Comparison of ENCODE assay signal across 7 cellular contexts in the genomic region with DNA sequence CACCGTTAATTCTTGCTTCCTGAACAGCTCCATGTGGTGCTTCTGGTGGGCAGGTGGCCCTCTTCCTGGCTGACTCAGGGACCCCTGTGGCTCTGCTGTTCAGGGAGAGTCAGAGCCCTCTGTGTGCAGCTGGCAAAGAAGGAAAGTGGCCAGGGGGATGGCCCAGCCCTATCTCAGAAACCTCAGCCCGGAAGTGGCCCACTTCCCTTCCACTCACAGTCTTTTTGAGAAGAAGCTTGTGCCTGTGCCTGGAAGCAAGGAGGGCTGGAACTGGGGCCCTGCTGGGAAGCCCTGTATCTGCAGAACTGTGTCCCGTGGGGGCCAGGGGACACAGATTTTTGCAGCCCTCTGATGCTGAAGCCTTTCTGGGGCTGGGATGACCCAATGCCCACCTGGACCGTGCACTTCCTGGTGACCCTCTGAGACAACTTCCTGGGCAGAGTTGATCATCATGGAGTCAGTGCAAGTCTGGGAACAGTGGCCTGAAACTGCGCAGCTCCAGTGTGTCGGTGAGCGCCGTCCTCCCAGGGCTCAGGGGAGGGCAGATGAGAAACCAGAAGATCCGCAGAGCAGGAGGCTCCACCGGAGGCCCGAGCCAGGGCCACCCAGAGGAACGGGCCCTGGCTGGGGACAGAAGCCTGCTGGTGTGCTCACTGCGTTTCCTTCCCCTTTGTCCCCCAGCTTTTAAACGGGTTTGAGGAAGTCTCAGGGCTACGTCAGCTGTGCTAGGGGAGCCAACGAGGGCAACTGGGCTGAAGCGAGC.
DNase-seq lines count a peak whose midpoint lies in the region; ATAC-seq, FAIRE-seq and TF ChIP-seq lines count a peak whose summit lies in the region.

No MANE protein-coding gene starts in this region.

- H3K9ac ChIP-seq in H1 (replicated peaks in 1 of 4; ENCODE audit: extremely low read depth in 1 of 4, low read depth in 3 of 4, low read length in 3 of 4): no peak overlapping the region
- no peak overlapping the region for H3K9ac ChIP-seq in rectal smooth muscle tissue (ENCODE audit: low read length)

- no peak overlapping the region for H4K91ac ChIP-seq in H1 (replicated peaks; ENCODE audit: insufficient read length, low read length)

- TF ChIP-seq EP300 in H1 (IDR thresholded peaks at IDR 0.05; ENCODE audit: borderline replicate concordance in 1 of 2, low read depth in 2 of 2, low read length in 2 of 2): no peak

- TF ChIP-seq POLR2A in H1 (IDR thresholded peaks at IDR 0.05; ENCODE audit: control extremely low read depth in 1 of 2, low read depth in 2 of 2, low read length in 2 of 2): no peak

- H3K4me1 ChIP-seq in H1 (replicated peaks in 1 of 4; ENCODE audit: control insufficient read depth in 3 of 4, insufficient read depth in 4 of 4, low read length in 3 of 4) (peaks cover 0 to 9% (median under 1%) of the 10 kb centered on the region in 4 experiments; a peak in 3 of 7 replicates), rectal smooth muscle tissue (ENCODE audit: control insufficient read depth, insufficient read depth, low read length) (no peaks in the 10 kb centered on the region)

- CTCF ChIA-PET in H1 (lab: Charles Lee; ENCODE audit: partially characterized antibody): interaction anchor here (0.6 to 1.3 kb wide), 6 partner anchors 11 to 689 kb away, joined by 3 to 6 read pairs (median 4); no protein-coding TSS in a partner anchor

- no peak overlapping the region for H4K5ac ChIP-seq in H1 (ENCODE audit: insufficient read length, low read depth, low read length)

- no peaks in the 10 kb centered on the region for H3K9me3 ChIP-seq in H1 (ENCODE audit: insufficient read depth in 2 of 2, low read depth in 1 of 2, low read length in 1 of 2)

- no peaks in the 10 kb centered on the region for H3K79me2 ChIP-seq in H1 (ENCODE audit: control insufficient read depth in 1 of 2, insufficient read depth in 2 of 2, low read length in 2 of 2)

- no peak overlapping the region for H3K23ac ChIP-seq in H1 (ENCODE audit: insufficient read length)

- no peak overlapping the region for H2AK5ac ChIP-seq in H1 (ENCODE audit: low read depth, low read length)

- TF ChIP-seq CTCF in H1 (IDR thresholded peaks at IDR 0.05; ENCODE audit: control extremely low read depth in 1 of 3, insufficient read depth in 1 of 3, low read depth in 1 of 3, low read length in 3 of 3): no peak

- H3K23me2 ChIP-seq in H1 (ENCODE audit: low read depth, low read length): peaks cover 8% of the 10 kb centered on the region; the same call in 1 of the 2 replicates

- H3K36me3 ChIP-seq in H1 (ENCODE audit: control insufficient read depth in 2 of 4, insufficient read depth in 4 of 4, low read length in 3 of 4) (no peaks in the 10 kb centered on the region; a peak in 1 of 8 replicates), rectal smooth muscle tissue (ENCODE audit: control insufficient read depth, insufficient read depth, low read length) (no peaks in the 10 kb centered on the region)

- H3K18ac ChIP-seq in H1 (ENCODE audit: extremely low read depth, low read length): no peak overlapping the region

- no peak overlapping the region for H3K56ac ChIP-seq in H1 (replicated peaks; ENCODE audit: insufficient read length, low read depth, low read length)

- H3K4me3 ChIP-seq in H1 (ENCODE audit: extremely low read depth in 1 of 4, insufficient read depth in 2 of 4, low read depth in 3 of 4, low read length in 4 of 4): no peak overlapping the region
- peak overlapping the region; percentile 24 for H3K4me3 ChIP-seq in rectal smooth muscle tissue (ENCODE audit: low read length)

- H3K4ac ChIP-seq in H1 (replicated peaks; ENCODE audit: insufficient read length, low read depth, low read length): no peak overlapping the region

- WGBS in H1 (ENCODE audit: extremely low coverage in 1 of 2, insufficient coverage in 1 of 2, insufficient read length in 1 of 2, insufficient replicate concordance in 2 of 2, low coverage in 1 of 2, low lambda C conversion rate in 2 of 2, missing lambda C conversion rate in 1 of 2), 2 experiments: 93% methylated on average over 12 of the region's 17 CpGs; no CpG with 5 or more reads in 1 of the 2 experiments

- H3K4me2 ChIP-seq in H1 (ENCODE audit: insufficient read depth in 1 of 2, low read depth in 2 of 2, low read length in 2 of 2): no peak overlapping the region

- ATAC-seq in GM21423 (IDR thresholded peaks at IDR 0.05; ENCODE audit: unreplicated experiment): peak; percentile 67
- no peak for ATAC-seq in GM18873 (IDR thresholded peaks at IDR 0.05; ENCODE audit: low FRiP score, unreplicated experiment)
- ATAC-seq in HG03025 (IDR thresholded peaks at IDR 0.05; ENCODE audit: low FRiP score, unreplicated experiment): no peak

- H4K8ac ChIP-seq in H1 (ENCODE audit: extremely low read depth, insufficient read depth, low read length): peak overlapping the region; percentile 47

- no peak overlapping the region for H2AFZ ChIP-seq in H1 (ENCODE audit: low read length)

- no peaks in the 10 kb centered on the region for H3K79me1 ChIP-seq in H1 (ENCODE audit: low read depth, low read length)

- H2BK120ac ChIP-seq in H1 (replicated peaks; ENCODE audit: low read depth, low read length): no peak overlapping the region

- no peak overlapping the region for H2BK5ac ChIP-seq in H1 (ENCODE audit: low read depth, low read length)

- TF ChIP-seq RAD21 in H1 (IDR thresholded peaks at IDR 0.05 in 1 of 2, conservative IDR thresholded peaks at IDR 0.05 in 1 of 2; ENCODE audit: low read depth in 2 of 2, low read length in 2 of 2): no peak

- no peaks in the 10 kb centered on the region for H4K20me1 ChIP-seq in H1 (replicated peaks in 1 of 2; ENCODE audit: control insufficient read depth in 1 of 2, insufficient read depth in 2 of 2, low read length in 2 of 2)

- no peak overlapping the region for H2BK20ac ChIP-seq in H1 (ENCODE audit: low read length)

- POLR2A ChIA-PET in H1 (lab: Charles Lee; ENCODE audit: partially characterized antibody): no interaction called here

- FAIRE-seq in H1 (lab: Jason Lieb, UNC): no peak

- H3K14ac ChIP-seq in H1 (ENCODE audit: insufficient read length): no peak overlapping the region

- peak; percentile 44 for DNase-seq in NCI-H345 treated with DMSO at 0.1 percent for 48 hours (lab: John Stamatoyannopoulos, UW; ENCODE audit: unreplicated experiment)
- DNase-seq in H1 (ENCODE audit: low read depth in 1 of 2, low spot score in 2 of 2): peak in 1 of 2 experiments; percentile 35
- DNase-seq in DMS153 treated with DMSO at 0.1 percent for 48 hours (lab: John Stamatoyannopoulos, UW; ENCODE audit: unreplicated experiment): no peak

- H3K27ac ChIP-seq in H1 (ENCODE audit: low read depth, low read length) (no peak overlapping the region), rectal smooth muscle tissue (ENCODE audit: low read depth, low read length) (no peak overlapping the region)

- H2BK15ac ChIP-seq in H1 (ENCODE audit: low read length): no peak overlapping the region

- H3K27me3 ChIP-seq in H1 (replicated peaks in 1 of 4; ENCODE audit: control insufficient read depth in 3 of 4, extremely low read depth in 1 of 4, insufficient read depth in 3 of 4, low read length in 3 of 4) (no peaks in the 10 kb centered on the region), rectal smooth muscle tissue (ENCODE audit: control insufficient read depth, insufficient read depth, low read length) (no peaks in the 10 kb centered on the region)

- H2BK12ac ChIP-seq in H1 (ENCODE audit: low read depth, low read length): no peak overlapping the region

TF ChIP-seq in H1, 55 proteins besides CTCF, POLR2A, EP300 and RAD21:
- TF ChIP-seq CREB1 (IDR thresholded peaks at IDR 0.05): no peak
- TF ChIP-seq CEBPB (IDR thresholded peaks at IDR 0.05; ENCODE audit: low read depth, low read length): no peak
- TF ChIP-seq NRF1 (IDR thresholded peaks at IDR 0.05; ENCODE audit: low read depth, low read length): no peak
- TF ChIP-seq EGR1 (IDR thresholded peaks at IDR 0.05; ENCODE audit: borderline replicate concordance, low read depth, low read length): no peak
- TF ChIP-seq RFX5 (IDR thresholded peaks at IDR 0.05; ENCODE audit: borderline replicate concordance, low read depth, low read length): no peak
- TF ChIP-seq, protein P1, sequence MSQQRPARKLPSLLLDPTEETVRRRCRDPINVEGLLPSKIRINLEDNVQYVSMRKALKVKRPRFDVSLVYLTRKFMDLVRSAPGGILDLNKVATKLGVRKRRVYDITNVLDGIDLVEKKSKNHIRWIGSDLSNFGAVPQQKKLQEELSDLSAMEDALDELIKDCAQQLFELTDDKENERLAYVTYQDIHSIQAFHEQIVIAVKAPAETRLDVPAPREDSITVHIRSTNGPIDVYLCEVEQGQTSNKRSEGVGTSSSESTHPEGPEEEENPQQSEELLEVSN (IDR thresholded peaks at IDR 0.05): no peak
- TF ChIP-seq TEAD4 (IDR thresholded peaks at IDR 0.05; ENCODE audit: low read depth, low read length): no peak
- TF ChIP-seq, protein P2, sequence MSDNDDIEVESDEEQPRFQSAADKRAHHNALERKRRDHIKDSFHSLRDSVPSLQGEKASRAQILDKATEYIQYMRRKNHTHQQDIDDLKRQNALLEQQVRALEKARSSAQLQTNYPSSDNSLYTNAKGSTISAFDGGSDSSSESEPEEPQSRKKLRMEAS (IDR thresholded peaks at IDR 0.05): no peak
- no peak for TF ChIP-seq SAP30 (IDR thresholded peaks at IDR 0.05; ENCODE audit: insufficient read depth, insufficient replicate concordance, low read length)
- no peak for TF ChIP-seq FOSL1 (IDR thresholded peaks at IDR 0.05; ENCODE audit: insufficient read depth, low read depth, low read length)
